ENCODE assay signal across 8 cellular contexts in genomic region chr12:49110191-49111155, GRCh38. TPM values are rescaled to one million over a fixed set of nuclear protein-coding genes. Genes with fewer than 3 reads are reported as not detected.
DNase-seq lines count a peak whose midpoint lies in the region; ATAC-seq and TF ChIP-seq lines count a peak whose summit lies in the region.

Gene LMBR1L, minus strand, starts transcription at chr12:49110847. Its CDS starts 292 bp downstream, at chr12:49110555.

- peak; percentile 80 for TF ChIP-seq POLR2A in gastroesophageal sphincter (IDR thresholded peaks at IDR 0.05)

- H3K9me3 ChIP-seq in SK-N-SH (no peaks in the 10 kb centered on the region), gastroesophageal sphincter (no peaks in the 10 kb centered on the region)

- peak within 1 kb of the TSS; percentile 97 for H3K9ac ChIP-seq in SK-N-SH

- TF ChIP-seq CTCF in GM10248 (IDR thresholded peaks at IDR 0.05; ENCODE audit: control extremely low read depth, extremely low read depth, low read depth, missing control alignments) (peak; percentile 9), SK-N-SH (IDR thresholded peaks at IDR 0.05) (peak; percentile 46), gastroesophageal sphincter (IDR thresholded peaks at IDR 0.05) (peak in 3 of 4 experiments; percentile 48 to 77 (median 77))

- H3K4me1 ChIP-seq in SK-N-SH (ENCODE audit: control insufficient read depth in 1 of 2, insufficient read depth in 2 of 2, low read depth in 1 of 2, low read length in 1 of 2) (peaks cover 0 to 12% of the 10 kb centered on the region in 2 experiments; a peak in 1 of 4 replicates), gastroesophageal sphincter (peaks cover 6 to 52% (median 43%) of the 10 kb centered on the region in 3 donors)

- peaks cover 33% of the 10 kb centered on the region; the same call in 1 of the 2 replicates for H4K20me1 ChIP-seq in SK-N-SH (ENCODE audit: insufficient read depth)

- H3K27me3 ChIP-seq in SK-N-SH (ENCODE audit: insufficient read depth) (no peaks in the 10 kb centered on the region), gastroesophageal sphincter (no peaks in the 10 kb centered on the region)

- peak within 1 kb of the TSS; percentile 85 to 88 for H3K27ac ChIP-seq in SK-N-SH (ENCODE audit: low read depth in 2 of 2, low read length in 1 of 2)
- H3K27ac ChIP-seq in gastroesophageal sphincter, result peak within 1 kb of the TSS; percentile 84 to 99 (median 96)

- TF ChIP-seq EP300 in SK-N-SH (IDR thresholded peaks at IDR 0.05; ENCODE audit: borderline replicate concordance in 1 of 2, low read depth in 1 of 2, low read length in 1 of 2) (no peak), gastroesophageal sphincter (IDR thresholded peaks at IDR 0.05) (no peak)

- H3K4me3 ChIP-seq in SK-N-SH (ENCODE audit: low read depth in 2 of 2, low read length in 1 of 2) (peak within 1 kb of the TSS; percentile 82 to 100), gastroesophageal sphincter (peak within 1 kb of the TSS; percentile 56 to 81)

- peak within 1 kb of the TSS; percentile 97 for H3K4me2 ChIP-seq in SK-N-SH

- DNase-seq in GM10248 (ENCODE audit: extremely low spot score) (peak; percentile 99), NCI-H1048 (lab: John Stamatoyannopoulos, UW) (peak; percentile 87), SK-N-SH (peak; percentile 97), non-pigmented ciliary epithelial cell (ENCODE audit: low read depth) (peak; percentile 88), superior temporal gyrus (ENCODE audit: extremely low spot score) (peak; percentile 99)
- DNase-seq in activated naive CD4-positive, alpha-beta T cell treated with anti-CD3 and anti-CD28 coated beads, Interleukin-2, amount 50 U/mL, for 16 hours, result peak; percentile 96

- ATAC-seq in HG02571 (IDR thresholded peaks at IDR 0.05; ENCODE audit: unreplicated experiment) (peak; percentile 98), gastroesophageal sphincter (peak; percentile 98)

- H3K9me2 ChIP-seq in SK-N-SH, result no peaks in the 10 kb centered on the region

- 0% methylated on average over 11 of the region's 65 CpGs for WGBS in SK-N-SH (ENCODE audit: low lambda C conversion rate)
- 0% methylated on average over 1 to 8 of the region's 65 CpGs for WGBS in gastroesophageal sphincter (ENCODE audit: low coverage in 1 of 2), 2 donors

- CTCF ChIA-PET in GM10248 (lab: Yijun Ruan, JAX) (interaction anchor here (0.7 to 19.5 kb wide), 13 partner anchors 9 to 125 kb away, joined by 3 to 369 read pairs (median 5); partner anchors contain the start of genes DHH and TUBA1B), SK-N-SH (lab: Yijun Ruan, JAX) (interaction anchor here (0.6 to 25.0 kb wide), 12 partner anchors 10 to 249 kb away, joined by 3 to 315 read pairs (median 16); partner anchors contain the start of genes ARF3, DHH and TUBA1B)

- POLR2A ChIA-PET in GM10248 (lab: Yijun Ruan, JAX) (interaction anchor here (0.5 to 4.0 kb wide), 9 partner anchors 10 to 86 kb away, joined by 3 to 33 read pairs (median 4); partner anchors contain the start of genes RHEBL1 and TUBA1B), SK-N-SH (lab: Yijun Ruan, JAX) (interaction anchor here (0.6 to 4.3 kb wide), 14 partner anchors 9 to 213 kb away, joined by 3 to 28 read pairs (median 4); partner anchors contain the start of genes DHH, RHEBL1, TROAP and TUBA1A)

- no peaks in the 10 kb centered on the region for H3F3A ChIP-seq in SK-N-SH (replicated peaks; ENCODE audit: insufficient read depth)

- peaks cover 8 to 10% of the 10 kb centered on the region in 2 experiments for H3K36me3 ChIP-seq in SK-N-SH (replicated peaks in 1 of 2; ENCODE audit: control insufficient read depth in 1 of 2, insufficient read depth in 2 of 2, low read length in 1 of 2)
- H3K36me3 ChIP-seq in gastroesophageal sphincter, result peaks cover 0 to 14% of the 10 kb centered on the region in 2 donors

- TF ChIP-seq RAD21 in SK-N-SH (IDR thresholded peaks at IDR 0.05; ENCODE audit: low read length), result peak; percentile 12; the same call in 1 of the 2 replicates

- H2AFZ ChIP-seq in SK-N-SH (ENCODE audit: low read depth), result peak within 1 kb of the TSS; percentile 88

- peaks cover 42% of the 10 kb centered on the region for H3K79me2 ChIP-seq in SK-N-SH (ENCODE audit: insufficient read depth)

TF ChIP-seq in SK-N-SH, 30 proteins besides CTCF, POLR2A, EP300 and RAD21 (continues in another document):
- no peak for TF ChIP-seq NFIC (IDR thresholded peaks at IDR 0.05; ENCODE audit: borderline replicate concordance)
- no peak for TF ChIP-seq USF1 (IDR thresholded peaks at IDR 0.05; ENCODE audit: borderline replicate concordance, low read depth)
- no peak for TF ChIP-seq MEF2A (IDR thresholded peaks at IDR 0.05; ENCODE audit: borderline replicate concordance, low read depth)
- TF ChIP-seq RCOR1 (IDR thresholded peaks at IDR 0.05; ENCODE audit: low read length), result no peak; the same call in 1 of the 2 replicates
- no peak for TF ChIP-seq REST (IDR thresholded peaks at IDR 0.05; ENCODE audit: low read depth, low read length)
- TF ChIP-seq TCF12 (IDR thresholded peaks at IDR 0.05), result no peak
- peak; percentile 87; the same call in 1 of the 2 replicates for TF ChIP-seq POLR2AphosphoS5 (IDR thresholded peaks at IDR 0.05; ENCODE audit: low read depth, low read length)
- TF ChIP-seq SIN3A (IDR thresholded peaks at IDR 0.05; ENCODE audit: borderline replicate concordance, low read depth, low read length), result peak; percentile 56; the same call in 1 of the 2 replicates
- no peak for TF ChIP-seq USF2 (IDR thresholded peaks at IDR 0.05; ENCODE audit: borderline replicate concordance, low read depth, low read length)
- no peak for TF ChIP-seq TAF1 (IDR thresholded peaks at IDR 0.05; ENCODE audit: borderline replicate concordance, low read depth, low read length)
- TF ChIP-seq ZBTB33 (IDR thresholded peaks at IDR 0.05; ENCODE audit: borderline replicate concordance, low read depth), result no peak
- TF ChIP-seq FOXM1 (IDR thresholded peaks at IDR 0.05; ENCODE audit: low read depth), result no peak
- TF ChIP-seq ELF1 (IDR thresholded peaks at IDR 0.05), result peak; percentile 67
- peak; percentile 71 for TF ChIP-seq RFX5 (IDR thresholded peaks at IDR 0.05; ENCODE audit: low read length)
- no peak for TF ChIP-seq TEAD4 (IDR thresholded peaks at IDR 0.05; ENCODE audit: borderline replicate concordance, insufficient read depth)

RNA-seq across cellular contexts. Expression of gene LMBR1L, which starts in this region (rescaled TPM):
- polyA plus RNA-seq in SK-N-SH (2012; rRNA removed), result 43.0 and 61.4 TPM in 2 replicates
- polyA plus RNA-seq in SK-N-SH (2012; cell fraction: cytosol; rRNA removed), result 21.9 and 25.6 TPM in 2 replicates
- 223 and 317 TPM in 2 replicates for polyA plus RNA-seq in SK-N-SH (2012; cell fraction: nucleus; rRNA removed)
- total RNA-seq in gastroesophageal sphincter, result 10 to 100 TPM; 17.6 to 77.5 (median 37.5) TPM

Comparison
In these comparisons a context has a peak if more than half of its experiments do, and no peak if none do; other contexts are left out.
1. Peak in every context shown above with its lines: DNase-seq, ATAC-seq, H3K4me3 ChIP-seq and H3K27ac ChIP-seq.
2. CTCF ChIP-seq: peak in every context shown above with its lines; median percentile 77 in gastroesophageal sphincter; 46 in SK-N-SH; 9 in GM10248.